In the genomic region with DNA sequence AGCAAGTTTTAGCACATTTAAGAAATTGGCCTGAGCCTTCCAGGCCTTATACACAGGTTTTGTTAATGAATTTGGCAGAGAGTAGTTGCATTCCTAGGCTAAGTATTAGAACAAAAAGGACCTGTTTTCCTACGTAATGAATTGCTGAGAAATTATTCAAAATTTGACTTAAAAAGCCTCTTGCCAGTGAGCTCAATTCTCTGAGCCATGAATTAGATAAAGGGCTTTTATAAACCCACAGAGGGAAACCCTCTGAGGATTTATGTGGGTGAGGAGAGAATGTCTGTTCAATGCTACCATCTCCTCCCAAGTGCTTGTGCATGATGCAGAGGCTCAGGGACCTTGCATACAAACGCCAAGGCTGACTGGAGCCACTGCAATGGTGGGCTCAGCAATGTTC, we compare ENCODE assay signal across 20 cellular contexts.
DNase-seq lines count a peak whose midpoint lies in the region; ATAC-seq lines count a peak whose summit lies in the region.
"Had no signal": no experiment of that assay in that cellular context is flagged by ENCODE, and none has a peak within 500 bp of the region (broad histone marks: within the 10 kb centered on the region; RNA-seq: fewer than 3 reads in every experiment).

No MANE protein-coding gene starts in this region.

- intact Hi-C loops in sciatic nerve (cut with DNase I) = no loop called here

- no peaks in the 10 kb centered on the region; the same call in 1 of the 2 replicates for H3K9me3 ChIP-seq in HAP-1
- H3K9me3 ChIP-seq: BE2C, Caco-2 had no signal

- no peaks in the 10 kb centered on the region for H3K27me3 ChIP-seq in HAP-1 (ENCODE audit: low read depth)
- H3K27me3 ChIP-seq: BE2C had no signal

- in situ Hi-C loops in HAP-1 (cut with MboI; ENCODE audit: low sequenced_read_pairs) = no loop called here

- H3K4me1 ChIP-seq in HAP-1 = peaks cover 24% of the 10 kb centered on the region
- H3K4me1 ChIP-seq: BE2C, Caco-2 had no signal

- peak overlapping the region; percentile 22 for H3K27ac ChIP-seq in caudate nucleus (ENCODE audit: low read depth, low read length)
- H3K27ac ChIP-seq: HL-60 had no signal

- no peak overlapping the region for H3K4me3 ChIP-seq in HAP-1
- H3K4me3 ChIP-seq: K562 had no signal

- DNase-seq in HAP-1 (ENCODE audit: low spot score in 2 of 2) (peak; percentile 71 to 94), caudate nucleus (lab: John Stamatoyannopoulos, UW) (peak in 2 of 61 donors; percentile 3 to 10), medulla oblongata (ENCODE audit: extremely low spot score) (peak; percentile 27), sciatic nerve (ENCODE audit: low spot score) (no peak), SK-N-DZ (ENCODE audit: low spot score) (no peak), activated T-cell treated with anti-CD3 and anti-CD28 coated beads for 4 hours (no peak), HT-29 (ENCODE audit: low spot score) (no peak)
- DNase-seq: ACHN; BE2C; Caco-2; CD4-positive, CD25-positive, alpha-beta regulatory T cell; CD8-positive, alpha-beta memory T cell; DMS153; DMS79; GDM1; HFFc6; IMR-90 had no signal

- H3K36me3 ChIP-seq in HAP-1 (replicated peaks) = no peaks in the 10 kb centered on the region
- H3K36me3 ChIP-seq: BE2C had no signal

- peak; percentile 38 for ATAC-seq in sciatic nerve
- ATAC-seq: HCT116, K562 had no signal

Comparison
In these comparisons a context has a peak if more than half of its experiments do, and no peak if none do; other contexts are left out.
1. DNase-seq: peak in HAP-1 (2 of 2) and medulla oblongata (single experiment); none in sciatic nerve (single experiment), SK-N-DZ (single experiment), activated T-cell treated with anti-CD3 and anti-CD28 coated beads for 4 hours (single experiment) and HT-29 (single experiment).